In genomic region chr19:41324921-41325639, GRCh38 we compare ENCODE assay signal across 1 cellular context.
TF ChIP-seq lines count a peak whose summit lies in the region.

No MANE protein-coding gene starts in this region.

TF ChIP-seq in HEK293, 187 proteins besides CTCF, POLR2A, EP300 and RAD21 (continued from another document):
- TF ChIP-seq ZNF513 (tag by site-specific recombination; IDR thresholded peaks at IDR 0.05) (no peak), ZBTB21 (tag by site-specific recombination; IDR thresholded peaks at IDR 0.05) (0 out of 2 replicates have a peak, but pooled peaks have one; percentile 11), HOXA7 (CRISPR knock-in tag; IDR thresholded peaks at IDR 0.05; ENCODE audit: borderline replicate concordance) (no peak), ZNF692 (tag by site-specific recombination; IDR thresholded peaks at IDR 0.05) (peak; percentile 94), RBAK (tag by site-specific recombination; IDR thresholded peaks at IDR 0.05) (no peak), SP3 (tag by site-specific recombination; IDR thresholded peaks at IDR 0.05) (0 out of 2 replicates have a peak, but pooled peaks have one; percentile 38), GLI4 (tag by site-specific recombination; IDR thresholded peaks at IDR 0.05) (no peak; the same call in 1 of the 2 replicates), ZFHX2 (tag by site-specific recombination; conservative IDR thresholded peaks at IDR 0.05) (peak; percentile 88), PBX3 (CRISPR knock-in tag; IDR thresholded peaks at IDR 0.05) (no peak), ZNF600 (tag by site-specific recombination; IDR thresholded peaks at IDR 0.05) (peak; percentile 86), ZNF16 (tag by site-specific recombination; IDR thresholded peaks at IDR 0.05; ENCODE audit: low read depth) (no peak), ZNF76 (tag by site-specific recombination; IDR thresholded peaks at IDR 0.05; ENCODE audit: borderline replicate concordance, low read depth) (no peak), ZNF335 (tag by site-specific recombination; conservative IDR thresholded peaks at IDR 0.05) (no peak), ZNF398 (tag by site-specific recombination; IDR thresholded peaks at IDR 0.05) (peak; percentile 84), PRDM1 (tag by site-specific recombination; IDR thresholded peaks at IDR 0.05) (peak; percentile 55; the same call in 1 of the 2 replicates), ZNF707 (tag by site-specific recombination; IDR thresholded peaks at IDR 0.05) (no peak), TCF7L2 (IDR thresholded peaks at IDR 0.05; ENCODE audit: borderline replicate concordance, low read depth, low read length) (no peak), MYNN (tag by site-specific recombination; IDR thresholded peaks at IDR 0.05; ENCODE audit: borderline replicate concordance) (no peak), REST (tag by site-specific recombination; IDR thresholded peaks at IDR 0.05) (no peak), EGR2 (tag by site-specific recombination; IDR thresholded peaks at IDR 0.05; ENCODE audit: low read depth) (peak; percentile 85), ZNF521 (tag by site-specific recombination; IDR thresholded peaks at IDR 0.05) (no peak), KLF16 (tag by site-specific recombination; IDR thresholded peaks at IDR 0.05) (no peak), ZNF623 (tag by site-specific recombination; IDR thresholded peaks at IDR 0.05) (no peak), SP7 (tag by site-specific recombination; IDR thresholded peaks at IDR 0.05) (peak; percentile 90), ZBTB7A (tag by site-specific recombination; IDR thresholded peaks at IDR 0.05; ENCODE audit: low read depth) (no peak), ZSCAN18 (tag by site-specific recombination; IDR thresholded peaks at IDR 0.05) (no peak), SP2 (tag by site-specific recombination; IDR thresholded peaks at IDR 0.05) (peak; percentile 65), GLIS2 (tag by site-specific recombination; IDR thresholded peaks at IDR 0.05) (peak; percentile 95), ZNF670 (tag by site-specific recombination; IDR thresholded peaks at IDR 0.05; ENCODE audit: low read depth) (no peak), ZNF366 (tag by site-specific recombination; conservative IDR thresholded peaks at IDR 0.05) (peak; percentile 80), ZNF362 (tag by site-specific recombination; IDR thresholded peaks at IDR 0.05) (no peak), BCL11A (tag by site-specific recombination; IDR thresholded peaks at IDR 0.05; ENCODE audit: low read depth) (no peak), ZSCAN30 (tag by site-specific recombination; IDR thresholded peaks at IDR 0.05) (no peak), ZIC2 (tag by site-specific recombination; IDR thresholded peaks at IDR 0.05) (peak; percentile 27), WT1 (tag by site-specific recombination; IDR thresholded peaks at IDR 0.05) (peak; percentile 41), ZNF423 (tag by site-specific recombination; IDR thresholded peaks at IDR 0.05) (no peak), KLF1 (tag by site-specific recombination; IDR thresholded peaks at IDR 0.05) (peak; percentile 86), HOXD13 (CRISPR knock-in tag; IDR thresholded peaks at IDR 0.05; ENCODE audit: borderline replicate concordance) (no peak), KLF17 (tag by site-specific recombination; IDR thresholded peaks at IDR 0.05) (peak; percentile 83), AEBP2 (tag by site-specific recombination; IDR thresholded peaks at IDR 0.05; ENCODE audit: borderline replicate concordance) (no peak), ZNF596 (tag by site-specific recombination; IDR thresholded peaks at IDR 0.05) (no peak)
